8 cellular contexts compared by ENCODE assay signal in the genomic region with DNA sequence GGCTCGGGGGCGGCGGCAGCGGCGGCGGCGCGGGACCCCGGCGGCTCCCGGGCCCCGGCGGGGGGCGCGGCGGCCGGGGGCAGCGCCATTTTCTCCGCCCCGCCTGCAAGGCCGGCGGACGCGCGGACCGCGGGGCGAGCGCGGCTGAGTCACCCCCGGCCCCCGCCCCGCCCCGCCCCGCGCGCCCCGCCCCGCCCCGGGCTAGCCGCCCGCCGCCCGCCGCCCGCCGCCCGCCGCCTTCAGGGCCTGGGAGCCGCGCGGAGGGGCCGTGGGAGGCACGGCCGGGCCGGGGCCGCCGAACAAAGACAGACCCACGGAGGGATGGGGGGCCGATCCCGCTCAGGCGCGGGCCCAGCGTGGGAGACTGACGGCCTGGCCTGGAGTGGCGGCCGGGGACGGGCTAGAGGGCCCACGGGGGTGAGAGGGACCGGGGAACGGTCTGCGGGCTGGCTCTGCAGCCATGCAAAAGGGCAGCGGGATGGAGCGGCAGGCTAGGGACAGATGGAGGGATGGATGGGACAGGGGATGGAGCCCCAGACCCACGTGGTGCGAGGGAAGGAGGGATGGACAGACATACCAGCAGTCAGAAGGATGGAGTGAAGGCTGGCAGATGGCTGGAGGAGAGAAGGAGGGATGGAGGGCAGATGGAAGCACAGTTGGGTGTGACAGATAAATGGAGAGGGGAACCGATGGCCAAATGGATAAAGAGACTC. TPM values are rescaled to one million over a fixed set of nuclear protein-coding genes. Genes with fewer than 3 reads are reported as not detected.
DNase-seq lines count a peak whose midpoint lies in the region; ATAC-seq and TF ChIP-seq lines count a peak whose summit lies in the region.

Gene EIF4E3, minus strand, starts transcription at position 124 of the 713 bp plus-strand sequence. Its CDS starts 35 bp downstream, at position 89.

- H2AFZ ChIP-seq in Karpas-422 (ENCODE audit: low read length), result no peak within 1 kb of the TSS

- no peak for TF ChIP-seq POLR2A in thyroid gland (IDR thresholded peaks at IDR 0.05)

- no peak within 1 kb of the TSS for H3K9ac ChIP-seq in Karpas-422 (ENCODE audit: low read length)

- WGBS in thyroid gland, 2 donors, result 14 to 21% methylated on average over 9 to 10 of the region's 77 CpGs

- H3K9me3 ChIP-seq in Karpas-422 (ENCODE audit: low read length) (no peaks in the 10 kb centered on the region), thyroid gland (no peaks in the 10 kb centered on the region)

- TF ChIP-seq CTCF in C4-2B (conservative IDR thresholded peaks at IDR 0.05) (no peak), thyroid gland (IDR thresholded peaks at IDR 0.05) (no peak)

- H3K4me2 ChIP-seq in Karpas-422 (ENCODE audit: low read depth, low read length, poor library complexity, severe bottlenecking), result peak within 1 kb of the TSS; percentile 37

- intact Hi-C loops in thyroid gland (cut with DNase I), result no loop called here

- H3K27ac ChIP-seq in C4-2B, result peak within 1 kb of the TSS; percentile 59
- H3K27ac ChIP-seq in Karpas-422 (ENCODE audit: low read length), result no peak within 1 kb of the TSS
- peak within 1 kb of the TSS in 2 of 3 donors; percentile 69 to 78 for H3K27ac ChIP-seq in thyroid gland

- H3K4me3 ChIP-seq in Karpas-422 (ENCODE audit: low read length) (peak within 1 kb of the TSS; percentile 29; the same call in 1 of the 2 replicates), thyroid gland (replicated peaks in 1 of 3) (peak within 1 kb of the TSS; percentile 5 to 60 (median 52))

- no peaks in the 10 kb centered on the region for H3K9me2 ChIP-seq in Karpas-422 (replicated peaks; ENCODE audit: insufficient read depth, low read length)

- DNase-seq in Karpas-422 (no peak), myocyte (ENCODE audit: low read depth) (peak; percentile 25), thyroid gland (peak; percentile 37 to 50), superior temporal gyrus (ENCODE audit: extremely low spot score) (no peak)
- peak; percentile 41 for DNase-seq in activated CD8-positive, alpha-beta memory T cell treated with anti-CD3 and anti-CD28 coated beads, Interleukin-2, amount 50 U/mL, for 4 hours

- no peaks in the 10 kb centered on the region for H4K20me1 ChIP-seq in Karpas-422 (ENCODE audit: insufficient read depth, low read depth, low read length)

- H3K36me3 ChIP-seq in Karpas-422 (ENCODE audit: insufficient read depth, low read length), result no peaks in the 10 kb centered on the region
- H3K36me3 ChIP-seq in thyroid gland, result no peaks in the 10 kb centered on the region

- peak; percentile 53 for ATAC-seq in GM19438 (IDR thresholded peaks at IDR 0.05; ENCODE audit: low read depth, unreplicated experiment)
- ATAC-seq in esophagus mucosa, result peak; percentile 50

- no peaks in the 10 kb centered on the region for H3K27me3 ChIP-seq in Karpas-422 (ENCODE audit: low read length)
- H3K27me3 ChIP-seq in thyroid gland, result no peaks in the 10 kb centered on the region

- H3K79me2 ChIP-seq in Karpas-422 (ENCODE audit: low read length), result no peaks in the 10 kb centered on the region

- H3K4me1 ChIP-seq in Karpas-422 (ENCODE audit: low read length) (peaks cover 9% of the 10 kb centered on the region), thyroid gland (peaks cover 10 to 24% of the 10 kb centered on the region in 2 donors)

RNA-seq across cellular contexts. Expression of gene EIF4E3, which starts in this region (rescaled TPM):
- not detected in 2 replicates for total RNA-seq in Karpas-422 (2014; rRNA removed; shearing (Covaris generic); ENCODE audit: low replicate concordance)
- 15.7 TPM for total RNA-seq in esophagus mucosa
- 0.42 and 0.64 TPM in 2 replicates for total RNA-seq in myocyte
- polyA plus RNA-seq in myocyte (2012), result 1.4 TPM
- 10 to 100 TPM; 18.4 to 26.6 (median 26.0) TPM for total RNA-seq in thyroid gland

Comparison
In these comparisons a context has a peak if more than half of its experiments do, and no peak if none do; other contexts are left out.
1. RNA of gene EIF4E3 (total RNA-seq): 18.4 to 26.6 TPM in thyroid gland and 15.7 TPM in esophagus mucosa (single experiment); 0.42 to 0.64 TPM in myocyte and not detected in Karpas-422; every median in the first group is over 10 times any median in the second.
2. DNase-seq: peak in activated CD8-positive, alpha-beta memory T cell treated with anti-CD3 and anti-CD28 coated beads, Interleukin-2, amount 50 U/mL, for 4 hours (single experiment), myocyte (single experiment) and thyroid gland (2 of 2); none in Karpas-422 (single experiment) and superior temporal gyrus (single experiment).